In genomic region chr5:129358069-129358468, GRCh38 we compare ENCODE assay signal across 20 cellular contexts.
"Had no signal": no experiment of that assay in that cellular context is flagged by ENCODE, and none has a peak within 500 bp of the region (broad histone marks: within the 10 kb centered on the region; RNA-seq: fewer than 3 reads in every experiment).

No MANE protein-coding gene starts in this region.

- H3K79me2 ChIP-seq: hepatocyte had no signal

- ATAC-seq: effector memory CD8-positive, alpha-beta T cell; gastroesophageal sphincter; heart left ventricle; left cardiac atrium; left lung; left ventricle myocardium superior; mucosa of descending colon had no signal

- H3K27me3 Mint-ChIP-seq: dendritic cell treated with granulocyte-macrophage colony-stimulating factor and Interleukin-4, amounts not matched to agents 40 ng/mL and 50 ng/mL, for 4 days; effector memory CD8-positive, alpha-beta T cell; memory B cell; naive B cell had no signal

- H3K36me3 Mint-ChIP-seq: memory B cell, mesothelial cell of epicardium, naive B cell had no signal

- H3K27me3 ChIP-seq: colonic mucosa, esophagus muscularis mucosa, foreskin keratinocyte, gastroesophageal sphincter, heart left ventricle, hepatocyte, left lung had no signal

- H3K4me3 Mint-ChIP-seq: dendritic cell treated with granulocyte-macrophage colony-stimulating factor and Interleukin-4, amounts not matched to agents 40 ng/mL and 50 ng/mL, for 4 days; effector memory CD8-positive, alpha-beta T cell; memory B cell; mesothelial cell of epicardium; naive B cell had no signal

- H3K4me2 ChIP-seq: hepatocyte had no signal

- H3K27ac Mint-ChIP-seq: dendritic cell treated with granulocyte-macrophage colony-stimulating factor and Interleukin-4, amounts not matched to agents 40 ng/mL and 50 ng/mL, for 4 days; effector memory CD8-positive, alpha-beta T cell; memory B cell; mesothelial cell of epicardium; naive B cell had no signal

- H3K4me1 ChIP-seq: colonic mucosa, gastroesophageal sphincter, heart left ventricle, left lung had no signal

- DNase-seq: colonic mucosa; cortex of kidney; effector CD8-positive, alpha-beta T cell; effector memory CD8-positive, alpha-beta T cell; foreskin keratinocyte; heart left ventricle; hypothalamus; left cardiac atrium; left ventricle myocardium superior; mammary epithelial cell; mucosa of descending colon; naive B cell had no signal

- H3K4me1 Mint-ChIP-seq: memory B cell, naive B cell had no signal

- H3K27ac ChIP-seq: colonic mucosa, esophagus muscularis mucosa, foreskin keratinocyte, gastroesophageal sphincter, heart left ventricle, hepatocyte, left lung had no signal

- H3K9me3 Mint-ChIP-seq: dendritic cell treated with granulocyte-macrophage colony-stimulating factor and Interleukin-4, amounts not matched to agents 40 ng/mL and 50 ng/mL, for 4 days; memory B cell had no signal

- H2AFZ ChIP-seq: hepatocyte had no signal

- H3K9me3 ChIP-seq: colonic mucosa, esophagus muscularis mucosa, gastroesophageal sphincter, left lung, mucosa of descending colon had no signal

- H3K36me3 ChIP-seq: colonic mucosa, esophagus muscularis mucosa, gastroesophageal sphincter, heart left ventricle, left lung had no signal

- H3K4me3 ChIP-seq: colonic mucosa, esophagus muscularis mucosa, gastroesophageal sphincter, heart left ventricle, hepatocyte, left lung, lung, mucosa of descending colon had no signal
